1 cellular context compared by ENCODE assay signal in genomic region chr13:73991884-73992283, GRCh38.
TF ChIP-seq lines count a peak whose summit lies in the region.

No MANE protein-coding gene starts in this region.

TF ChIP-seq in GM23338, 12 proteins besides CTCF, POLR2A, EP300 and RAD21:
- TF ChIP-seq, protein P1, sequence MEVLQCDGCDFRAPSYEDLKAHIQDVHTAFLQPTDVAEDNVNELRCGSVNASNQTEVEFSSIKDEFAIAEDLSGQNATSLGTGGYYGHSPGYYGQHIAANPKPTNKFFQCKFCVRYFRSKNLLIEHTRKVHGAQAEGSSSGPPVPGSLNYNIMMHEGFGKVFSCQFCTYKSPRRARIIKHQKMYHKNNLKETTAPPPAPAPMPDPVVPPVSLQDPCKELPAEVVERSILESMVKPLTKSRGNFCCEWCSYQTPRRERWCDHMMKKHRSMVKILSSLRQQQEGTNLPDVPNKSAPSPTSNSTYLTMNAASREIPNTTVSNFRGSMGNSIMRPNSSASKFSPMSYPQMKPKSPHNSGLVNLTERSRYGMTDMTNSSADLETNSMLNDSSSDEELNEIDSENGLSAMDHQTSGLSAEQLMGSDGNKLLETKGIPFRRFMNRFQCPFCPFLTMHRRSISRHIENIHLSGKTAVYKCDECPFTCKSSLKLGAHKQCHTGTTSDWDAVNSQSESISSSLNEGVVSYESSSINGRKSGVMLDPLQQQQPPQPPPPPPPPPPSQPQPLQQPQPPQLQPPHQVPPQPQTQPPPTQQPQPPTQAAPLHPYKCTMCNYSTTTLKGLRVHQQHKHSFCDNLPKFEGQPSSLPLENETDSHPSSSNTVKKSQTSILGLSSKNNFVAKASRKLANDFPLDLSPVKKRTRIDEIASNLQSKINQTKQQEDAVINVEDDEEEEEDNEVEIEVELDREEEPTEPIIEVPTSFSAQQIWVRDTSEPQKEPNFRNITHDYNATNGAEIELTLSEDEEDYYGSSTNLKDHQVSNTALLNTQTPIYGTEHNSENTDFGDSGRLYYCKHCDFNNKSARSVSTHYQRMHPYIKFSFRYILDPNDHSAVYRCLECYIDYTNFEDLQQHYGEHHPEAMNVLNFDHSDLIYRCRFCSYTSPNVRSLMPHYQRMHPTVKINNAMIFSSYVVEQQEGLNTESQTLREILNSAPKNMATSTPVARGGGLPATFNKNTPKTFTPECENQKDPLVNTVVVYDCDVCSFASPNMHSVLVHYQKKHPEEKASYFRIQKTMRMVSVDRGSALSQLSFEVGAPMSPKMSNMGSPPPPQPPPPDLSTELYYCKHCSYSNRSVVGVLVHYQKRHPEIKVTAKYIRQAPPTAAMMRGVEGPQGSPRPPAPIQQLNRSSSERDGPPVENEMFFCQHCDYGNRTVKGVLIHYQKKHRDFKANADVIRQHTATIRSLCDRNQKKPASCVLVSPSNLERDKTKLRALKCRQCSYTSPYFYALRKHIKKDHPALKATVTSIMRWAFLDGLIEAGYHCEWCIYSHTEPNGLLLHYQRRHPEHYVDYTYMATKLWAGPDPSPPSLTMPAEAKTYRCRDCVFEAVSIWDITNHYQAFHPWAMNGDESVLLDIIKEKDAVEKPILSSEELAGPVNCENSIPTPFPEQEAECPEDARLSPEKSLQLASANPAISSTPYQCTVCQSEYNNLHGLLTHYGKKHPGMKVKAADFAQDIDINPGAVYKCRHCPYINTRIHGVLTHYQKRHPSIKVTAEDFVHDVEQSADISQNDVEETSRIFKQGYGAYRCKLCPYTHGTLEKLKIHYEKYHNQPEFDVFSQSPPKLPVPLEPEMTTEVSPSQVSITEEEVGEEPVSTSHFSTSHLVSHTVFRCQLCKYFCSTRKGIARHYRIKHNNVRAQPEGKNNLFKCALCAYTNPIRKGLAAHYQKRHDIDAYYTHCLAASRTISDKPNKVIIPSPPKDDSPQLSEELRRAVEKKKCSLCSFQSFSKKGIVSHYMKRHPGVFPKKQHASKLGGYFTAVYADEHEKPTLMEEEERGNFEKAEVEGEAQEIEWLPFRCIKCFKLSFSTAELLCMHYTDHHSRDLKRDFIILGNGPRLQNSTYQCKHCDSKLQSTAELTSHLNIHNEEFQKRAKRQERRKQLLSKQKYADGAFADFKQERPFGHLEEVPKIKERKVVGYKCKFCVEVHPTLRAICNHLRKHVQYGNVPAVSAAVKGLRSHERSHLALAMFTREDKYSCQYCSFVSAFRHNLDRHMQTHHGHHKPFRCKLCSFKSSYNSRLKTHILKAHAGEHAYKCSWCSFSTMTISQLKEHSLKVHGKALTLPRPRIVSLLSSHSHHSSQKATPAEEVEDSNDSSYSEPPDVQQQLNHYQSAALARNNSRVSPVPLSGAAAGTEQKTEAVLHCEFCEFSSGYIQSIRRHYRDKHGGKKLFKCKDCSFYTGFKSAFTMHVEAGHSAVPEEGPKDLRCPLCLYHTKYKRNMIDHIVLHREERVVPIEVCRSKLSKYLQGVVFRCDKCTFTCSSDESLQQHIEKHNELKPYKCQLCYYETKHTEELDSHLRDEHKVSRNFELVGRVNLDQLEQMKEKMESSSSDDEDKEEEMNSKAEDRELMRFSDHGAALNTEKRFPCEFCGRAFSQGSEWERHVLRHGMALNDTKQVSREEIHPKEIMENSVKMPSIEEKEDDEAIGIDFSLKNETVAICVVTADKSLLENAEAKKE (CRISPR knock-in tag; IDR thresholded peaks at IDR 0.05) = no peak
- no peak for TF ChIP-seq ZNF114 (CRISPR knock-in tag; IDR thresholded peaks at IDR 0.05)
- TF ChIP-seq JUNB (IDR thresholded peaks at IDR 0.05; ENCODE audit: unreplicated experiment) = no peak
- TF ChIP-seq ZNF331 (CRISPR knock-in tag; IDR thresholded peaks at IDR 0.05; ENCODE audit: low read depth) = no peak
- TF ChIP-seq EZH2phosphoT487 (IDR thresholded peaks at IDR 0.05; ENCODE audit: unreplicated experiment) = no peak
- no peak for TF ChIP-seq STAT1 (IDR thresholded peaks at IDR 0.05; ENCODE audit: unreplicated experiment)
- TF ChIP-seq NANOG (IDR thresholded peaks at IDR 0.05; ENCODE audit: borderline replicate concordance) = no peak
- TF ChIP-seq, protein P2, sequence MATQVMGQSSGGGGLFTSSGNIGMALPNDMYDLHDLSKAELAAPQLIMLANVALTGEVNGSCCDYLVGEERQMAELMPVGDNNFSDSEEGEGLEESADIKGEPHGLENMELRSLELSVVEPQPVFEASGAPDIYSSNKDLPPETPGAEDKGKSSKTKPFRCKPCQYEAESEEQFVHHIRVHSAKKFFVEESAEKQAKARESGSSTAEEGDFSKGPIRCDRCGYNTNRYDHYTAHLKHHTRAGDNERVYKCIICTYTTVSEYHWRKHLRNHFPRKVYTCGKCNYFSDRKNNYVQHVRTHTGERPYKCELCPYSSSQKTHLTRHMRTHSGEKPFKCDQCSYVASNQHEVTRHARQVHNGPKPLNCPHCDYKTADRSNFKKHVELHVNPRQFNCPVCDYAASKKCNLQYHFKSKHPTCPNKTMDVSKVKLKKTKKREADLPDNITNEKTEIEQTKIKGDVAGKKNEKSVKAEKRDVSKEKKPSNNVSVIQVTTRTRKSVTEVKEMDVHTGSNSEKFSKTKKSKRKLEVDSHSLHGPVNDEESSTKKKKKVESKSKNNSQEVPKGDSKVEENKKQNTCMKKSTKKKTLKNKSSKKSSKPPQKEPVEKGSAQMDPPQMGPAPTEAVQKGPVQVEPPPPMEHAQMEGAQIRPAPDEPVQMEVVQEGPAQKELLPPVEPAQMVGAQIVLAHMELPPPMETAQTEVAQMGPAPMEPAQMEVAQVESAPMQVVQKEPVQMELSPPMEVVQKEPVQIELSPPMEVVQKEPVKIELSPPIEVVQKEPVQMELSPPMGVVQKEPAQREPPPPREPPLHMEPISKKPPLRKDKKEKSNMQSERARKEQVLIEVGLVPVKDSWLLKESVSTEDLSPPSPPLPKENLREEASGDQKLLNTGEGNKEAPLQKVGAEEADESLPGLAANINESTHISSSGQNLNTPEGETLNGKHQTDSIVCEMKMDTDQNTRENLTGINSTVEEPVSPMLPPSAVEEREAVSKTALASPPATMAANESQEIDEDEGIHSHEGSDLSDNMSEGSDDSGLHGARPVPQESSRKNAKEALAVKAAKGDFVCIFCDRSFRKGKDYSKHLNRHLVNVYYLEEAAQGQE (IDR thresholded peaks at IDR 0.05; ENCODE audit: unreplicated experiment) = no peak
- TF ChIP-seq POLR2AphosphoS5 (IDR thresholded peaks at IDR 0.05; ENCODE audit: low read depth) = no peak
- TF ChIP-seq CREB1 (CRISPR knock-in tag; IDR thresholded peaks at IDR 0.05; ENCODE audit: low read depth) = no peak
